In the genomic region with DNA sequence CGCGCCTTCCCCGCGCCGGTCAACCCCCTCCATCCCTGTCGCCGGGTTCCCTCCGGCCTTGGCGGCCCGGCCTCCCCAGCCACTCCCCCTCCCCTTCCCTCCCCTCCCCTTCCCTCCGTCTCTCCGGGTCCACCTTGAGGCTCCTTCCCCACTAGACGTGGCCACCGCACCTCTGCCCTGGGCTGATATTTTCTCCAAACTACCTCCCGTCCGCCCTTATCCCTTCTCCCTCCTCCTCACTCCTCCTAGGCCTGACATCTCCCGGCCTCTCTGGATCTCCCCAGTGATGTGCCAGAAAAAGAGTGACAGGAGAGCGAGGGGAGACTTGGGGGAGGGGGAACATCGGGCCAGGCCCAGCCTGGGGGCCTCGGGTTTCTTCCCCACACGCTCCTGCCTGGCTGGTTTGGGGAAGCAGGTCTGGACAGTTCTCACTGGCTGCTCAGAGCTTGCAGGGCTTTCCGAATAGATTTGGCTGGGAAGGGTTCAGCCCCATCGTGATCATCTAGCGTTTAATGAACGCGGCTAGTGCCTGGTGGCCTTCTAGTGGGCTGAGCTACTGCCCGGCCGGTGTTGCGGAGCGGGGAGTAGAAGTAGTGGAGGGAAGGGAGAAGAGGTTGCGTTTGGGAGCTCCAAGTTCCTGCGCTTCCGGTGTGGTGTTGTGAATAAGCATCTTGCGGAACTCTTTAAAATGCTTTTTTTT, we compare ENCODE assay signal across 8 cellular contexts. TPM values are rescaled to one million over a fixed set of nuclear protein-coding genes. Genes with fewer than 3 reads are reported as not detected.
DNase-seq lines count a peak whose midpoint lies in the region; ATAC-seq, FAIRE-seq and TF ChIP-seq lines count a peak whose summit lies in the region.

No MANE protein-coding gene starts in this region.

- no peak overlapping the region for H2BK120ac ChIP-seq in H1 (replicated peaks; ENCODE audit: low read depth, low read length)

- no peaks in the 10 kb centered on the region for H3K79me2 ChIP-seq in H1 (ENCODE audit: control insufficient read depth in 1 of 2, insufficient read depth in 2 of 2, low read length in 2 of 2)

- no peak for TF ChIP-seq POLR2A in H1 (IDR thresholded peaks at IDR 0.05; ENCODE audit: control extremely low read depth in 1 of 2, low read depth in 2 of 2, low read length in 2 of 2)

- no peak overlapping the region for H3K18ac ChIP-seq in H1 (ENCODE audit: extremely low read depth, low read length)

- peaks cover 19% of the 10 kb centered on the region for H3K4me1 Mint-ChIP-seq in activated naive CD4-positive, alpha-beta T cell treated with anti-CD3 and anti-CD28 coated beads, Interleukin-2, amount 10 ng/mL, durations not matched to agents 7 days and 5 days

- H3K36me3 Mint-ChIP-seq in activated naive CD4-positive, alpha-beta T cell treated with anti-CD3 and anti-CD28 coated beads, Interleukin-2, amount 10 ng/mL, durations not matched to agents 7 days and 5 days, result no peaks in the 10 kb centered on the region

- H3K27me3 ChIP-seq in H1 (replicated peaks in 1 of 4; ENCODE audit: control insufficient read depth in 3 of 4, extremely low read depth in 1 of 4, insufficient read depth in 3 of 4, low read length in 3 of 4), result peaks cover 0 to 16% (median 3%) of the 10 kb centered on the region in 4 experiments; a peak in 4 of 7 replicates
- no peaks in the 10 kb centered on the region for H3K27me3 ChIP-seq in mucosa of rectum (ENCODE audit: control insufficient read depth in 2 of 2, insufficient read depth in 2 of 2, low read length in 2 of 2)

- peak overlapping the region; percentile 63 for H3K4me3 Mint-ChIP-seq in activated naive CD4-positive, alpha-beta T cell treated with anti-CD3 and anti-CD28 coated beads, Interleukin-2, amount 10 ng/mL, durations not matched to agents 7 days and 5 days

- H3K27ac ChIP-seq in H1 (ENCODE audit: low read depth, low read length) (no peak overlapping the region), mucosa of rectum (ENCODE audit: low read depth in 2 of 2, low read length in 2 of 2) (peak overlapping the region; percentile 21 to 48)

- no peak overlapping the region for H3K27ac Mint-ChIP-seq in activated naive CD4-positive, alpha-beta T cell treated with anti-CD3 and anti-CD28 coated beads, Interleukin-2, amount 10 ng/mL, durations not matched to agents 7 days and 5 days

- POLR2A ChIA-PET in H1 (lab: Charles Lee; ENCODE audit: partially characterized antibody), result interaction anchor here (0.6 to 3.1 kb wide), 14 partner anchors 8 to 148 kb away, joined by 3 to 12 read pairs (median 4); no protein-coding TSS in a partner anchor

- H3K14ac ChIP-seq in H1 (ENCODE audit: insufficient read length), result no peak overlapping the region

- H3K9ac ChIP-seq in H1 (replicated peaks in 1 of 4; ENCODE audit: extremely low read depth in 1 of 4, low read depth in 3 of 4, low read length in 3 of 4), result peak overlapping the region in 2 of 4 experiments; percentile 5 to 46; a peak in 3 of 7 replicates
- peak overlapping the region in 1 of 2 donors; percentile 47 for H3K9ac ChIP-seq in mucosa of rectum (ENCODE audit: low read depth in 1 of 2, low read length in 2 of 2)

- no peak overlapping the region for H4K5ac ChIP-seq in H1 (ENCODE audit: insufficient read length, low read depth, low read length)

- CTCF ChIA-PET in activated naive CD4-positive, alpha-beta T cell treated with anti-CD3 and anti-CD28 coated beads, Interleukin-2, amount 10 ng/mL, durations not matched to agents 7 days and 5 days (lab: Charles Lee), result interaction anchor here (2.1 to 2.9 kb wide), 2 partner anchors 9 to 45 kb away, joined by 12 to 14 read pairs; no protein-coding TSS in a partner anchor
- CTCF ChIA-PET in H1 (lab: Charles Lee; ENCODE audit: partially characterized antibody), result interaction anchor here (0.6 to 3.6 kb wide), 13 partner anchors 9 to 826 kb away, joined by 3 to 34 read pairs (median 4); no protein-coding TSS in a partner anchor

- no peak overlapping the region for H3K4ac ChIP-seq in H1 (replicated peaks; ENCODE audit: insufficient read length, low read depth, low read length)

- H3K4me3 ChIP-seq in H1 (ENCODE audit: extremely low read depth in 1 of 4, insufficient read depth in 2 of 4, low read depth in 3 of 4, low read length in 4 of 4) (peak overlapping the region; percentile 63 to 95 (median 90)), mucosa of rectum (ENCODE audit: low read length in 2 of 2) (peak overlapping the region; percentile 68 to 91)

- no peak for DNase-seq in activated naive CD4-positive, alpha-beta T cell treated with anti-CD3 and anti-CD28 coated beads, Interleukin-2, amount 10 ng/mL, durations not matched to agents 7 days and 5 days
- no peak for DNase-seq in activated naive CD4-positive, alpha-beta T cell treated with anti-CD3 and anti-CD28 coated beads, Interleukin-2, amount 50 U/mL, for 16 hours
- DNase-seq in SHP77 treated with DMSO at 0.1 percent for 48 hours (lab: John Stamatoyannopoulos, UW) (peak; percentile 11), H1 (ENCODE audit: low read depth in 1 of 2, low spot score in 2 of 2) (peak in 1 of 2 experiments; percentile 71), COLO829 (ENCODE audit: low spot score) (no peak), NCI-H446 treated with DMSO at 0.1 percent for 48 hours (lab: John Stamatoyannopoulos, UW) (no peak)

- H3K4me1 ChIP-seq in H1 (replicated peaks in 1 of 4; ENCODE audit: control insufficient read depth in 3 of 4, insufficient read depth in 4 of 4, low read length in 3 of 4) (peaks cover 0 to 8% (median 4%) of the 10 kb centered on the region in 4 experiments; a peak in 6 of 7 replicates), mucosa of rectum (ENCODE audit: control insufficient read depth in 2 of 2, insufficient read depth in 2 of 2, low read length in 2 of 2) (peaks cover 16 to 36% of the 10 kb centered on the region in 2 donors)

- TF ChIP-seq CTCF in H1 (IDR thresholded peaks at IDR 0.05; ENCODE audit: control extremely low read depth in 1 of 3, insufficient read depth in 1 of 3, low read depth in 1 of 3, low read length in 3 of 3), result no peak

- TF ChIP-seq EP300 in H1 (IDR thresholded peaks at IDR 0.05; ENCODE audit: borderline replicate concordance in 1 of 2, low read depth in 2 of 2, low read length in 2 of 2), result no peak

- H3K36me3 ChIP-seq in H1 (ENCODE audit: control insufficient read depth in 2 of 4, insufficient read depth in 4 of 4, low read length in 3 of 4) (no peaks in the 10 kb centered on the region), mucosa of rectum (ENCODE audit: control insufficient read depth in 2 of 2, insufficient read depth in 2 of 2, low read length in 2 of 2) (no peaks in the 10 kb centered on the region)

- no peak overlapping the region for H2BK5ac ChIP-seq in H1 (ENCODE audit: low read depth, low read length)

- no peak overlapping the region for H4K91ac ChIP-seq in H1 (replicated peaks; ENCODE audit: insufficient read length, low read length)

- ATAC-seq in GM21360 (IDR thresholded peaks at IDR 0.05; ENCODE audit: unreplicated experiment), result no peak

- TF ChIP-seq RAD21 in H1 (IDR thresholded peaks at IDR 0.05 in 1 of 2, conservative IDR thresholded peaks at IDR 0.05 in 1 of 2; ENCODE audit: low read depth in 2 of 2, low read length in 2 of 2), result no peak

- no peaks in the 10 kb centered on the region for H3K9me3 Mint-ChIP-seq in activated naive CD4-positive, alpha-beta T cell treated with anti-CD3 and anti-CD28 coated beads, Interleukin-2, amount 10 ng/mL, durations not matched to agents 7 days and 5 days

- peak overlapping the region; percentile 81 to 89 for H3K4me2 ChIP-seq in H1 (ENCODE audit: insufficient read depth in 1 of 2, low read depth in 2 of 2, low read length in 2 of 2)

- WGBS in H1 (ENCODE audit: extremely low coverage in 1 of 2, insufficient coverage in 1 of 2, insufficient read length in 1 of 2, insufficient replicate concordance in 2 of 2, low coverage in 1 of 2, low lambda C conversion rate in 2 of 2, missing lambda C conversion rate in 1 of 2), 2 experiments, result 13% methylated on average over 18 of the region's 34 CpGs; no CpG with 5 or more reads in 1 of the 2 experiments

- H3K23ac ChIP-seq in H1 (ENCODE audit: insufficient read length), result no peak overlapping the region

- H2BK15ac ChIP-seq in H1 (ENCODE audit: low read length), result 0 out of 2 replicates have a peak overlapping the region, but pooled peaks have one; percentile 16

- H4K8ac ChIP-seq in H1 (ENCODE audit: extremely low read depth, insufficient read depth, low read length), result no peak overlapping the region; the same call in 1 of the 2 replicates

- H2BK20ac ChIP-seq in H1 (ENCODE audit: low read length), result no peak overlapping the region

- H2AK5ac ChIP-seq in H1 (ENCODE audit: low read depth, low read length), result no peak overlapping the region

- peak overlapping the region; percentile 92 for H2AFZ ChIP-seq in H1 (ENCODE audit: low read length)

- H3K79me1 ChIP-seq in H1 (ENCODE audit: low read depth, low read length), result no peaks in the 10 kb centered on the region

- no peaks in the 10 kb centered on the region for H4K20me1 ChIP-seq in H1 (replicated peaks in 1 of 2; ENCODE audit: control insufficient read depth in 1 of 2, insufficient read depth in 2 of 2, low read length in 2 of 2)

- H2BK12ac ChIP-seq in H1 (ENCODE audit: low read depth, low read length), result no peak overlapping the region

- no peak for FAIRE-seq in H1 (lab: Jason Lieb, UNC)

- no peak overlapping the region for H3K56ac ChIP-seq in H1 (replicated peaks; ENCODE audit: insufficient read length, low read depth, low read length)

- H3K9me3 ChIP-seq in H1 (ENCODE audit: insufficient read depth in 2 of 2, low read depth in 1 of 2, low read length in 1 of 2), result no peaks in the 10 kb centered on the region
- no peaks in the 10 kb centered on the region for H3K9me3 ChIP-seq in mucosa of rectum (ENCODE audit: control insufficient read depth in 2 of 2, low read length in 2 of 2)

- peaks cover 58% of the 10 kb centered on the region for H3K27me3 Mint-ChIP-seq in activated naive CD4-positive, alpha-beta T cell treated with anti-CD3 and anti-CD28 coated beads, Interleukin-2, amount 10 ng/mL, durations not matched to agents 7 days and 5 days

- H3K23me2 ChIP-seq in H1 (ENCODE audit: low read depth, low read length), result peaks cover 7% of the 10 kb centered on the region

TF ChIP-seq in H1, 55 proteins besides CTCF, POLR2A, EP300 and RAD21 (continues in another document):
- no peak for TF ChIP-seq CBX8 (IDR thresholded peaks at IDR 0.05; ENCODE audit: borderline replicate concordance, low read depth, low read length)
- TF ChIP-seq RXRA (IDR thresholded peaks at IDR 0.05; ENCODE audit: insufficient read depth, low read depth, low read length), result no peak
- TF ChIP-seq KDM4A (IDR thresholded peaks at IDR 0.05; ENCODE audit: low read depth, low read length, severe bottlenecking), result peak; percentile 91

RNA-seq across cellular contexts. Expression of a gene that starts 0.6 kb away (rescaled TPM):
- 6.6 and 7.5 TPM in 2 replicates for total RNA-seq in H1 (2021; fragmentation: NEBNext Ultra II Directional; extraction: Animal tissue kit (Norgen Biotek cat#: 25700))
- polyA plus RNA-seq in H1 (2011; rRNA removed), result 4.9 and 8.9 TPM in 2 replicates
- polyA plus RNA-seq in H1 (2011; cell fraction: cytosol; rRNA removed), result 6.7 TPM
- polyA plus RNA-seq in H1 (2011; cell fraction: nucleus; rRNA removed), result 32.7 TPM
- 7.2 to 11.0 TPM (median 9.3 TPM) in 4 replicates for polyA plus RNA-seq in H1 (2012, experiment 1 of 2)
- polyA plus RNA-seq in H1 (2012, experiment 2 of 2), result 7.4 TPM
- 3.5 TPM for polyA plus RNA-seq in H1 (2013, experiment 1 of 2)
- 3.6 TPM for polyA plus RNA-seq in H1 (2013, experiment 2 of 2)
- polyA minus RNA-seq in H1 (2011; rRNA and poly(A)+ RNA removed), result 2.6 and 4.0 TPM in 2 replicates
- 4.4 TPM for polyA minus RNA-seq in H1 (2011; cell fraction: cytosol; rRNA and poly(A)+ RNA removed)
- 5.1 TPM for polyA minus RNA-seq in H1 (2011; cell fraction: nucleus; rRNA and poly(A)+ RNA removed)
